Comparison of ENCODE assay signal across 10 cellular contexts in the genomic region with DNA sequence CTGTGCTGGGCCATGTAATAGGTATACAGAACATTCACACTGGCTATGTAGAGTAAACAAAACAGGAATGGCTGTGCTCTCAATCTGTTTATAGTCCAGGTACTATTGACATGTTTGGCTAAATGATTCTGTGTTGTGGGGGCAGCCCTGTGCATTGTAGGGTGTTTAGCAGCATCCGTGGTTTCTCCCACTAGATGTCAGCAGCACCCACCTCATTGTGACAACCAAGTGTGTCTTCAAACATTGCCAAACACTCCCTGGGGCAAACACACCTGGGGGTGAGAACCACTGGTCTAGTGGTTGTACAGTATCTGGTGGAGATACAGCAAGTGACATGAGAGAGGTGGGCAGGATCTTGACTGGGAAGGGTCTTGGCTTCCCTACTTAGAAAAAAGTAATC.
DNase-seq lines count a peak whose midpoint lies in the region; ATAC-seq, FAIRE-seq and TF ChIP-seq lines count a peak whose summit lies in the region.
"Had no signal": no experiment of that assay in that cellular context is flagged by ENCODE, and none has a peak within 500 bp of the region (broad histone marks: within the 10 kb centered on the region; RNA-seq: fewer than 3 reads in every experiment).

No MANE protein-coding gene starts in this region.

- FAIRE-seq in bronchial epithelial cell (lab: Jason Lieb, UNC): no peak

- peaks cover 10% of the 10 kb centered on the region for H3K27me3 Mint-ChIP-seq in activated T-cell treated with anti-CD3 and anti-CD28 coated beads, Interleukin-2, amount 50 U/mL, for 72 hours (ENCODE audit: low read depth)

- no peak for TF ChIP-seq POLR2A in gastrocnemius medialis (IDR thresholded peaks at IDR 0.05)

- H3K27me3 ChIP-seq in Karpas-422 (ENCODE audit: low read length) (no peaks in the 10 kb centered on the region), bronchial epithelial cell (ENCODE audit: control insufficient read depth, insufficient read depth, low read length) (no peaks in the 10 kb centered on the region), gastrocnemius medialis (no peaks in the 10 kb centered on the region)

- no peaks in the 10 kb centered on the region for H3K79me2 ChIP-seq in Karpas-422 (ENCODE audit: low read length)

- H3K9ac ChIP-seq in Karpas-422 (ENCODE audit: low read length): no peak overlapping the region

- H3K9me3 ChIP-seq in Karpas-422 (ENCODE audit: low read length) (no peaks in the 10 kb centered on the region), gastrocnemius medialis (no peaks in the 10 kb centered on the region)

- H3K4me3 Mint-ChIP-seq in activated T-cell treated with anti-CD3 and anti-CD28 coated beads, Interleukin-2, amount 50 U/mL, for 72 hours: no peak overlapping the region
- H3K4me3 Mint-ChIP-seq: dendritic cell treated with granulocyte-macrophage colony-stimulating factor and Interleukin-4, amounts not matched to agents 40 ng/mL and 50 ng/mL, for 4 days had no signal

- no peaks in the 10 kb centered on the region for H3K4me1 ChIP-seq in Karpas-422 (ENCODE audit: low read length)
- H3K4me1 ChIP-seq in gastrocnemius medialis: peaks cover 11 to 13% of the 10 kb centered on the region in 2 donors

- no peaks in the 10 kb centered on the region for H3K9me2 ChIP-seq in Karpas-422 (replicated peaks; ENCODE audit: insufficient read depth, low read length)

- H3K36me3 ChIP-seq in Karpas-422 (ENCODE audit: insufficient read depth, low read length) (no peaks in the 10 kb centered on the region), bronchial epithelial cell (ENCODE audit: control insufficient read depth, insufficient read depth, low read length) (no peaks in the 10 kb centered on the region), gastrocnemius medialis (no peaks in the 10 kb centered on the region)

- H3K4me3 ChIP-seq in Karpas-422 (ENCODE audit: low read length): no peak overlapping the region
- no peak overlapping the region for H3K4me3 ChIP-seq in bronchial epithelial cell (ENCODE audit: low read depth, low read length)
- H3K4me3 ChIP-seq in gastrocnemius medialis: no peak overlapping the region

- H3K36me3 Mint-ChIP-seq in activated T-cell treated with anti-CD3 and anti-CD28 coated beads, Interleukin-2, amount 50 U/mL, for 72 hours (ENCODE audit: insufficient read depth in 2 of 2): no peaks in the 10 kb centered on the region

- intact Hi-C loops in gastrocnemius medialis (cut with DNase I; ENCODE audit: low total_unique reads): loop anchor here (1.0 to 5.0 kb wide), 4 partner anchors 20 to 265 kb away; no protein-coding TSS in a partner anchor

- H2AFZ ChIP-seq in Karpas-422 (ENCODE audit: low read length): no peak overlapping the region

- peak; percentile 5 for DNase-seq in activated CD4-positive, alpha-beta T cell treated with anti-CD3 and anti-CD28 coated beads for 48 hours
- no peak for DNase-seq in activated CD4-positive, alpha-beta T cell treated with anti-CD3 and anti-CD28 coated beads, Interleukin-2, amount 50 U/mL, for 1 hour
- DNase-seq in Karpas-422 (peak; percentile 64), bronchial epithelial cell (ENCODE audit: low read depth) (peak; percentile 48), gastrocnemius medialis (peak in 1 of 2 donors; percentile 19), amniotic stem cell (lab: John Stamatoyannopoulos, UW) (no peak)
- no peak for DNase-seq in activated T-cell treated with anti-CD3 and anti-CD28 coated beads, Interleukin-2, amount 50 U/mL, for 72 hours
- DNase-seq: stimulated activated naive CD4-positive, alpha-beta T cell treated with Interleukin-2 at 50 U/mL for 16 hours had no signal

- TF ChIP-seq CTCF in bronchial epithelial cell (IDR thresholded peaks at IDR 0.05; ENCODE audit: insufficient read depth, low read length, severe bottlenecking) (peak; percentile 68), gastrocnemius medialis (IDR thresholded peaks at IDR 0.05 in 4 of 5, conservative IDR thresholded peaks at IDR 0.05 in 1 of 5) (peak; percentile 23 to 56 (median 43))

- no peaks in the 10 kb centered on the region for H4K20me1 ChIP-seq in Karpas-422 (ENCODE audit: insufficient read depth, low read depth, low read length)

- in situ Hi-C loops in gastrocnemius medialis (cut with MboI; ENCODE audit: low sequenced_read_pairs in 4 of 4): loop anchor here in 2 of 4 donors (10.0 kb wide), 2 partner anchors 122 to 142 kb away; no protein-coding TSS in a partner anchor

- H3K4me1 Mint-ChIP-seq in activated T-cell treated with anti-CD3 and anti-CD28 coated beads, Interleukin-2, amount 50 U/mL, for 72 hours (ENCODE audit: low read depth): no peaks in the 10 kb centered on the region

- ATAC-seq in gastrocnemius medialis: peak; percentile 74
- no peak for ATAC-seq in HG03280 (IDR thresholded peaks at IDR 0.05; ENCODE audit: unreplicated experiment)
- no peak for ATAC-seq in activated T-cell treated with anti-CD3 and anti-CD28 coated beads, Interleukin-2, amount 50 U/mL, for 72 hours (replicated peaks in 1 of 2)

- no peak overlapping the region for H3K27ac Mint-ChIP-seq in activated T-cell treated with anti-CD3 and anti-CD28 coated beads, Interleukin-2, amount 50 U/mL, for 72 hours
- H3K27ac Mint-ChIP-seq: dendritic cell treated with granulocyte-macrophage colony-stimulating factor and Interleukin-4, amounts not matched to agents 40 ng/mL and 50 ng/mL, for 4 days had no signal

- no peak overlapping the region for H3K4me2 ChIP-seq in Karpas-422 (ENCODE audit: low read depth, low read length, poor library complexity, severe bottlenecking)

- no peaks in the 10 kb centered on the region for H3K9me3 Mint-ChIP-seq in activated T-cell treated with anti-CD3 and anti-CD28 coated beads, Interleukin-2, amount 50 U/mL, for 72 hours
- H3K9me3 Mint-ChIP-seq: dendritic cell treated with granulocyte-macrophage colony-stimulating factor and Interleukin-4, amounts not matched to agents 40 ng/mL and 50 ng/mL, for 4 days had no signal

- no peak overlapping the region for H3K27ac ChIP-seq in Karpas-422 (ENCODE audit: low read length)
- H3K27ac ChIP-seq in gastrocnemius medialis: peak overlapping the region in 2 of 4 donors; percentile 63 to 64

Comparison
In these comparisons a context has a peak if more than half of its experiments do, and no peak if none do; other contexts are left out.
1. DNase-seq: peak in activated CD4-positive, alpha-beta T cell treated with anti-CD3 and anti-CD28 coated beads for 48 hours (single experiment), Karpas-422 (single experiment) and bronchial epithelial cell (single experiment); none in activated CD4-positive, alpha-beta T cell treated with anti-CD3 and anti-CD28 coated beads, Interleukin-2, amount 50 U/mL, for 1 hour (single experiment), activated T-cell treated with anti-CD3 and anti-CD28 coated beads, Interleukin-2, amount 50 U/mL, for 72 hours (0 of 2) and amniotic stem cell (single experiment).
2. ATAC-seq: peak in gastrocnemius medialis (2 of 2); none in HG03280 (single experiment) and activated T-cell treated with anti-CD3 and anti-CD28 coated beads, Interleukin-2, amount 50 U/mL, for 72 hours (0 of 2).